ENCODE assay signal across 1 cellular context in genomic region chr6:87722831-87723726, GRCh38.
TF ChIP-seq lines count a peak whose summit lies in the region.

No MANE protein-coding gene starts in this region.

TF ChIP-seq in GM12878, 131 proteins besides CTCF, POLR2A, EP300 and RAD21 (continued from another document and continues in another):
- TF ChIP-seq IRF3 (IDR thresholded peaks at IDR 0.05) (no peak), CBX3 (IDR thresholded peaks at IDR 0.05; ENCODE audit: borderline replicate concordance, low read depth) (no peak), CHD4 (IDR thresholded peaks at IDR 0.05) (no peak), ZNF207 (IDR thresholded peaks at IDR 0.05; ENCODE audit: borderline replicate concordance) (no peak), IKZF1 (conservative IDR thresholded peaks at IDR 0.05) (peak; percentile 95), ZNF592 (IDR thresholded peaks at IDR 0.05) (no peak), TARDBP (IDR thresholded peaks at IDR 0.05; ENCODE audit: borderline replicate concordance) (no peak), ATF7 (IDR thresholded peaks at IDR 0.05; ENCODE audit: low read depth) (no peak), TCF7 (IDR thresholded peaks at IDR 0.05; ENCODE audit: borderline replicate concordance) (0 out of 2 replicates have a peak, but pooled peaks have one; percentile 33), NR2C2 (IDR thresholded peaks at IDR 0.05; ENCODE audit: borderline replicate concordance, control insufficient read depth, insufficient read length, low read depth) (no peak), PRDM15 (CRISPR knock-in tag; IDR thresholded peaks at IDR 0.05) (no peak), CUX1 (IDR thresholded peaks at IDR 0.05; ENCODE audit: insufficient replicate concordance, low read depth, low read length) (no peak), CHD2 (IDR thresholded peaks at IDR 0.05; ENCODE audit: borderline replicate concordance, low read depth, low read length) (peak; percentile 8; the same call in 1 of the 2 replicates), EED (IDR thresholded peaks at IDR 0.05; ENCODE audit: low read depth) (peak; percentile 90), RBBP5 (conservative IDR thresholded peaks at IDR 0.05) (no peak), ASH2L (IDR thresholded peaks at IDR 0.05; ENCODE audit: borderline replicate concordance, low read depth) (no peak), WRNIP1 (IDR thresholded peaks at IDR 0.05; ENCODE audit: borderline replicate concordance, low read depth, low read length) (no peak), HCFC1 (IDR thresholded peaks at IDR 0.05; ENCODE audit: low read length) (no peak), E2F8 (IDR thresholded peaks at IDR 0.05; ENCODE audit: low read depth, partially characterized antibody) (no peak), USF2 (IDR thresholded peaks at IDR 0.05; ENCODE audit: borderline replicate concordance, low read depth, low read length) (no peak), POLR2AphosphoS5 (IDR thresholded peaks at IDR 0.05; ENCODE audit: low read length) (no peak), CEBPZ (IDR thresholded peaks at IDR 0.05; ENCODE audit: low read depth, low read length) (no peak), KLF5 (IDR thresholded peaks at IDR 0.05; ENCODE audit: partially characterized antibody) (no peak), MYC (IDR thresholded peaks at IDR 0.05; ENCODE audit: insufficient read depth, insufficient read length, insufficient replicate concordance, low read length, severe bottlenecking) (no peak), HSF1 (IDR thresholded peaks at IDR 0.05; ENCODE audit: low read depth, low read length) (no peak), BCL3 (IDR thresholded peaks at IDR 0.05; ENCODE audit: borderline replicate concordance, insufficient read depth, low read depth, low read length, poor library complexity, severe bottlenecking) (no peak), ETV6 (conservative IDR thresholded peaks at IDR 0.05 in 1 of 2, IDR thresholded peaks at IDR 0.05 in 1 of 2; ENCODE audit: borderline replicate concordance in 1 of 2, low read depth in 1 of 2) (peak in 1 of 2 experiments; percentile 61; a peak in 1 of 4 replicates)
